28 cellular contexts compared by ENCODE assay signal in genomic region chr15:64783796-64784195, GRCh38. TPM values are rescaled to one million over a fixed set of nuclear protein-coding genes. Genes with fewer than 3 reads are reported as not detected.
"Had no signal": no experiment of that assay in that cellular context is flagged by ENCODE, and none has a peak within 500 bp of the region (broad histone marks: within the 10 kb centered on the region; RNA-seq: fewer than 3 reads in every experiment).

No MANE protein-coding gene starts in this region.

- DNase-seq: activated CD4-positive, alpha-beta T cell treated with anti-CD3 and anti-CD28 coated beads for 4 hours; activated CD8-positive, alpha-beta memory T cell treated with anti-CD3 and anti-CD28 coated beads, Interleukin-2, amount 50 U/mL, for 48 hours; activated CD8-positive, alpha-beta T cell treated with anti-CD3 and anti-CD28 coated beads, Interleukin-2, amount 10 ng/mL, durations not matched to agents 7 days and 5 days; activated naive CD4-positive, alpha-beta T cell treated with anti-CD3 and anti-CD28 coated beads, Interleukin-2, amount 50 U/mL, for 16 hours; activated naive CD8-positive, alpha-beta T cell treated with anti-CD3 and anti-CD28 coated beads, Interleukin-2, amount 10 ng/mL, durations not matched to agents 7 days and 5 days; activated T-cell treated with anti-CD3 and anti-CD28 coated beads, Interleukin-2, amount 50 U/mL, for 1 hour; adrenal gland; anterior cingulate cortex; central memory CD4-positive, alpha-beta T cell; IMR-90; NCI-H1092; NCI-H1417 treated with DMSO at 0.1 percent for 48 hours; NCI-H1694; NCI-H2029; NCI-H2107; NCI-H2171 treated with DMSO at 0.1 percent for 48 hours; NCI-H345; NCI-H510A; NCI-H526 treated with DMSO at 0.1 percent for 48 hours; NCI-H82; PC-9; T-cell; T-helper 2 cell; T1000; WERI-Rb-1 had no signal

- H3K9me3 ChIP-seq: adrenal gland had no signal

- H3K4me2 ChIP-seq: KMS-11, PC-9 had no signal

- H3K27me3 ChIP-seq: adrenal gland had no signal

- H3K36me3 ChIP-seq: adrenal gland, WERI-Rb-1 had no signal

- FAIRE-seq: TTC549 had no signal

- H3K9ac ChIP-seq: KMS-11 had no signal

- H3K27ac ChIP-seq: adrenal gland, KMS-11, PC-9, SK-N-MC, WERI-Rb-1 had no signal

- H2AFZ ChIP-seq: PC-9 had no signal

- H3K4me3 ChIP-seq: adrenal gland, PC-9, SK-N-MC had no signal

- H3K4me1 ChIP-seq: adrenal gland had no signal

RNA-seq across cellular contexts. Expression of gene RBPMS2, which starts 8.4 kb away (rescaled TPM):
- total RNA-seq: activated CD8-positive, alpha-beta T cell treated with anti-CD3 and anti-CD28 coated beads, Interleukin-2, amount 10 ng/mL, durations not matched to agents 7 days and 5 days; activated naive CD8-positive, alpha-beta T cell treated with anti-CD3 and anti-CD28 coated beads, Interleukin-2, amount 10 ng/mL, durations not matched to agents 7 days and 5 days; IMR-90 had no signal
